34 cellular contexts compared by ENCODE assay signal in genomic region chr6:811806-812205, GRCh38.
"Had no signal": no experiment of that assay in that cellular context is flagged by ENCODE, and none has a peak within 500 bp of the region (broad histone marks: within the 10 kb centered on the region; RNA-seq: fewer than 3 reads in every experiment).

No MANE protein-coding gene starts in this region.

- H3K36me3 ChIP-seq: adrenal gland, breast epithelium, WERI-Rb-1 had no signal

- H3K9me3 ChIP-seq: adrenal gland, body of pancreas, breast epithelium had no signal

- H3K9me3 Mint-ChIP-seq: activated CD4-positive, alpha-beta T cell treated with anti-CD3 and anti-CD28 coated beads, Interleukin-2, amount 10 ng/mL, durations not matched to agents 24 days and 14 days; activated CD8-positive, alpha-beta T cell treated with anti-CD3 and anti-CD28 coated beads for 36 hours; activated naive CD4-positive, alpha-beta T cell treated with anti-CD3 and anti-CD28 coated beads, Interleukin-2, amount 50 U/mL, for 24 hours; activated naive CD8-positive, alpha-beta T cell treated with anti-CD3 and anti-CD28 coated beads, Interleukin-2, amount 10 ng/mL, durations not matched to agents 7 days and 5 days; activated T-cell treated with anti-CD3 and anti-CD28 coated beads, Interleukin-2, amount 50 U/mL, for 24 hours; activated T-helper 2 cell treated with anti-CD3 and anti-CD28 coated beads, Interferon-gamma antibody, Interleukin-2, Interleukin-4, amounts not matched to agents 10 μg/mL and 5 μg/mL and 100 μg/mL, durations not matched to agents 14 hours and 24 hours and 36 hours had no signal

- H3K27ac Mint-ChIP-seq: activated CD4-positive, alpha-beta T cell treated with anti-CD3 and anti-CD28 coated beads, Interleukin-2, amount 10 ng/mL, durations not matched to agents 24 days and 14 days; activated CD8-positive, alpha-beta T cell treated with anti-CD3 and anti-CD28 coated beads for 36 hours; activated naive CD4-positive, alpha-beta T cell treated with anti-CD3 and anti-CD28 coated beads, Interleukin-2, amount 50 U/mL, for 24 hours; activated naive CD8-positive, alpha-beta T cell treated with anti-CD3 and anti-CD28 coated beads, Interleukin-2, amount 10 ng/mL, durations not matched to agents 7 days and 5 days; activated T-cell treated with anti-CD3 and anti-CD28 coated beads, Interleukin-2, amount 50 U/mL, for 24 hours; activated T-helper 2 cell treated with anti-CD3 and anti-CD28 coated beads, Interferon-gamma antibody, Interleukin-2, Interleukin-4, amounts not matched to agents 10 μg/mL and 5 μg/mL and 100 μg/mL, durations not matched to agents 14 hours and 24 hours and 36 hours had no signal

- ATAC-seq: activated CD8-positive, alpha-beta T cell treated with anti-CD3 and anti-CD28 coated beads for 36 hours; body of pancreas; Right ventricle myocardium inferior; SK-N-SH treated with all-trans-retinoic acid at 6 μM for 48 hours had no signal

- H3K4me3 ChIP-seq: adrenal gland, body of pancreas, breast epithelium, PC-9 had no signal

- H3K4me1 ChIP-seq: adrenal gland, breast epithelium had no signal

- H3K27me3 ChIP-seq: adrenal gland, body of pancreas, breast epithelium had no signal

- H3K4me3 Mint-ChIP-seq: activated CD4-positive, alpha-beta T cell treated with anti-CD3 and anti-CD28 coated beads, Interleukin-2, amount 10 ng/mL, durations not matched to agents 24 days and 14 days; activated CD8-positive, alpha-beta T cell treated with anti-CD3 and anti-CD28 coated beads for 36 hours; activated naive CD4-positive, alpha-beta T cell treated with anti-CD3 and anti-CD28 coated beads, Interleukin-2, amount 50 U/mL, for 24 hours; activated naive CD8-positive, alpha-beta T cell treated with anti-CD3 and anti-CD28 coated beads, Interleukin-2, amount 10 ng/mL, durations not matched to agents 7 days and 5 days; activated T-cell treated with anti-CD3 and anti-CD28 coated beads, Interleukin-2, amount 50 U/mL, for 24 hours had no signal

- H3K36me3 Mint-ChIP-seq: activated naive CD4-positive, alpha-beta T cell treated with anti-CD3 and anti-CD28 coated beads, Interleukin-2, amount 50 U/mL, for 24 hours; activated naive CD8-positive, alpha-beta T cell treated with anti-CD3 and anti-CD28 coated beads, Interleukin-2, amount 10 ng/mL, durations not matched to agents 7 days and 5 days had no signal

- H3K27me3 Mint-ChIP-seq: activated naive CD4-positive, alpha-beta T cell treated with anti-CD3 and anti-CD28 coated beads, Interleukin-2, amount 50 U/mL, for 24 hours had no signal

- H3K27ac ChIP-seq: adrenal gland, body of pancreas, breast epithelium, PC-9, RWPE1, WERI-Rb-1 had no signal

- DNase-seq: activated CD4-positive, alpha-beta T cell treated with anti-CD3 and anti-CD28 coated beads for 1 hour; activated CD4-positive, alpha-beta T cell treated with anti-CD3 and anti-CD28 coated beads, Interleukin-2, amount 10 ng/mL, durations not matched to agents 24 days and 14 days; activated CD4-positive, alpha-beta T cell treated with anti-CD3 and anti-CD28 coated beads, Interleukin-2, amount 50 U/mL, for 4 hours; activated CD4-positive, CD25-positive, alpha-beta regulatory T cell; activated CD8-positive, alpha-beta T cell treated with anti-CD3 and anti-CD28 coated beads for 36 hours; activated gamma-delta T cell; activated naive CD4-positive, alpha-beta T cell treated with Interleukin-2 at 50 U/mL for 16 hours; activated naive CD8-positive, alpha-beta T cell treated with anti-CD3 and anti-CD28 coated beads, Interleukin-2, amount 10 ng/mL, durations not matched to agents 7 days and 5 days; activated T-cell treated with anti-CD3 and anti-CD28 coated beads, Interleukin-2, amount 50 U/mL, for 24 hours; adrenal gland; body of pancreas; cerebellar nuclear complex; MM.1S; MV-4-11; NCI-H1092; NCI-H1436 treated with DMSO at 0.1 percent for 48 hours; NCI-H1694 treated with DMSO at 0.1 percent for 48 hours; NCI-H2029; NCI-H345; NCI-H526; NCI-H748 treated with DMSO at 0.1 percent for 48 hours; PC-9; SIG-M5; SW 1271; T-helper 1 cell; T-helper 2 cell; T-helper 9 cell; WERI-Rb-1 had no signal
